16 cellular contexts compared by ENCODE assay signal in genomic region chr5:14157494-14157782, GRCh38. TPM values are rescaled to one million over a fixed set of nuclear protein-coding genes. Genes with fewer than 3 reads are reported as not detected.
DNase-seq lines count a peak whose midpoint lies in the region; ATAC-seq and TF ChIP-seq lines count a peak whose summit lies in the region.
"Had no signal": no experiment of that assay in that cellular context is flagged by ENCODE, and none has a peak within 500 bp of the region (broad histone marks: within the 10 kb centered on the region; RNA-seq: fewer than 3 reads in every experiment).

No MANE protein-coding gene starts in this region.

- intact Hi-C loops in Panc1 (cut with micrococcal nuclease; ENCODE audit: unreplicated experiment) (no loop called here), posterior cingulate gyrus (cut with DNase I) (no loop called here)

- POLR2A ChIA-PET in AG04449 (lab: Yijun Ruan, JAX) (interaction anchor here (0.8 to 1.9 kb wide), 5 partner anchors 10 to 92 kb away, joined by 3 to 11 read pairs (median 9); no protein-coding TSS in a partner anchor), Panc1 (lab: Charles Lee) (interaction anchor here (0.6 to 1.3 kb wide), 4 partner anchors 9 to 32 kb away, joined by 3 to 9 read pairs (median 6); no protein-coding TSS in a partner anchor)

- H3K9me3 ChIP-seq in Panc1 (ENCODE audit: control insufficient read depth, insufficient read depth, low read depth, low read length) (no peaks in the 10 kb centered on the region), duodenal mucosa (ENCODE audit: control insufficient read depth in 1 of 2, low read length in 2 of 2) (no peaks in the 10 kb centered on the region), osteoblast (ENCODE audit: low read depth, low read length) (no peaks in the 10 kb centered on the region)
- H3K9me3 ChIP-seq: heart left ventricle, left lung, thyroid gland had no signal

- peak overlapping the region; percentile 87 for H3K4me2 ChIP-seq in osteoblast (ENCODE audit: insufficient read depth, low read length)

- H3K27me3 ChIP-seq in Panc1 (ENCODE audit: control insufficient read depth, insufficient read depth, low read length), result no peaks in the 10 kb centered on the region
- H3K27me3 ChIP-seq in duodenal mucosa (ENCODE audit: control insufficient read depth in 1 of 2, insufficient read depth in 2 of 2, low read length in 2 of 2), result no peaks in the 10 kb centered on the region
- H3K27me3 ChIP-seq in osteoblast (ENCODE audit: insufficient read depth, low read length), result no peaks in the 10 kb centered on the region
- H3K27me3 ChIP-seq: heart left ventricle, left lung, thyroid gland had no signal

- CTCF ChIA-PET in AG04449 (lab: Yijun Ruan, JAX) (interaction anchor here (0.8 to 6.0 kb wide), 3 partner anchors 48 to 167 kb away, joined by 3 to 51 read pairs (median 5); no protein-coding TSS in a partner anchor), Panc1 (lab: Charles Lee) (interaction anchor here (1.2 kb wide), 1 partner anchor 50 kb away, joined by 3 read pairs; no protein-coding TSS in a partner anchor)

- DNase-seq in AG04449 (ENCODE audit: low read depth, low spot score), result no peak
- no peak for DNase-seq in Panc1 (ENCODE audit: low read depth, low spot score)
- no peak for DNase-seq in osteoblast (ENCODE audit: insufficient read length, low spot score, missing footprints)
- no peak for DNase-seq in activated naive CD4-positive, alpha-beta T cell treated with Interleukin-2 at 50 U/mL for 16 hours
- DNase-seq in stimulated activated CD4-positive, alpha-beta T cell treated with anti-CD3 and anti-CD28 coated beads, Interleukin-4, amount 100 ng/mL, for 24 hours, result no peak
- DNase-seq in posterior cingulate gyrus, result no peak
- DNase-seq: activated naive CD8-positive, alpha-beta T cell treated with anti-CD3 and anti-CD28 coated beads for 36 hours; heart left ventricle; left lung; NCI-H1417; NCI-H748 treated with DMSO at 0.1 percent for 48 hours; thyroid gland had no signal

- H3K27ac ChIP-seq in Panc1 (ENCODE audit: low read length) (peak overlapping the region; percentile 99), duodenal mucosa (ENCODE audit: low read depth, low read length) (peak overlapping the region; percentile 13), osteoblast (ENCODE audit: low read depth, low read length) (peak overlapping the region; percentile 97)
- H3K27ac ChIP-seq: thyroid gland, VCaP had no signal

- H3K4me3 ChIP-seq in AG04449 (ENCODE audit: low read depth, low read length) (peak overlapping the region; percentile 44), Panc1 (ENCODE audit: low read depth in 2 of 2, low read length in 2 of 2) (peak overlapping the region; percentile 27 to 47), duodenal mucosa (ENCODE audit: low read depth in 1 of 2, low read length in 2 of 2) (no peak overlapping the region), osteoblast (ENCODE audit: insufficient read depth, low read length) (peak overlapping the region; percentile 57)
- H3K4me3 ChIP-seq: left lung, thyroid gland had no signal

- peaks cover 100% of the 10 kb centered on the region for H3K4me1 ChIP-seq in Panc1 (ENCODE audit: control insufficient read depth, insufficient read depth, low read length)
- H3K4me1 ChIP-seq in duodenal mucosa (ENCODE audit: control insufficient read depth in 1 of 2, insufficient read depth in 2 of 2, low read length in 2 of 2), result peaks cover 42% of the 10 kb centered on the region in 2 donors
- peaks cover 67% of the 10 kb centered on the region for H3K4me1 ChIP-seq in osteoblast (ENCODE audit: insufficient read depth, low read length)

- H3K36me3 ChIP-seq in Panc1 (ENCODE audit: control insufficient read depth, insufficient read depth, low read length) (no peaks in the 10 kb centered on the region; the same call in 1 of the 2 replicates), duodenal mucosa (ENCODE audit: control insufficient read depth in 1 of 2, insufficient read depth in 2 of 2, low read length in 2 of 2) (no peaks in the 10 kb centered on the region), osteoblast (ENCODE audit: insufficient read depth, low read length) (no peaks in the 10 kb centered on the region)
- H3K36me3 ChIP-seq: heart left ventricle, left lung, thyroid gland had no signal

- TF ChIP-seq CTCF in AG04449 (IDR thresholded peaks at IDR 0.05; ENCODE audit: insufficient read depth, low read length, missing control alignments), result no peak
- TF ChIP-seq CTCF in Panc1 (IDR thresholded peaks at IDR 0.05), result no peak
- no peak for TF ChIP-seq CTCF in osteoblast (IDR thresholded peaks at IDR 0.05; ENCODE audit: extremely low read depth, low read depth, low read length)

- peaks cover 62% of the 10 kb centered on the region for H4K20me1 ChIP-seq in osteoblast (ENCODE audit: insufficient read depth, low read length)

- in situ Hi-C loops in Panc1 (cut with HindIII; ENCODE audit: low pct_unique_long_range_greater_than_20kb, low sequenced_read_pairs), result no loop called here

- H3K79me2 ChIP-seq in osteoblast (ENCODE audit: insufficient read depth, low read length), result peaks cover 94% of the 10 kb centered on the region

- BruUV-seq in Panc1 (replicated peaks; lab: Mats Ljungman, UMichigan), result no TSS peak

- H2AFZ ChIP-seq in osteoblast (ENCODE audit: low read length), result no peak overlapping the region

- no peak overlapping the region for H3K9ac ChIP-seq in duodenal mucosa (ENCODE audit: low read depth in 1 of 2, low read length in 2 of 2)

- ATAC-seq in Panc1 (no peak), GM18909 (IDR thresholded peaks at IDR 0.05; ENCODE audit: poor library complexity, unreplicated experiment) (no peak)
- ATAC-seq: natural killer cell treated with Interleukin-12 subunit alpha and Interleukin-12 subunit beta and Interleukin-15 and Interleukin-18, amount 100 ng/mL, for 72 hours had no signal

RNA-seq across cellular contexts. Expression of gene TRIO, which starts 14.3 kb away (rescaled TPM):
- total RNA-seq in Panc1 (2021; ENCODE audit: unreplicated experiment), result 349 TPM
- polyA plus RNA-seq in Panc1 (2012; ENCODE audit: insufficient read length), result 213 TPM
- 246 and 274 TPM in 2 replicates for total RNA-seq in osteoblast

Comparison
In these comparisons a context has a peak if more than half of its experiments do, and no peak if none do; other contexts are left out.
1. H3K4me3 ChIP-seq: peak in AG04449 (single experiment), Panc1 (2 of 2) and osteoblast (single experiment); none in duodenal mucosa (0 of 2).
2. H3K27ac ChIP-seq: peak in every context shown above with its lines; median percentile 99 in Panc1; 97 in osteoblast; 13 in duodenal mucosa.